ENCODE assay signal across 12 cellular contexts in the genomic region with DNA sequence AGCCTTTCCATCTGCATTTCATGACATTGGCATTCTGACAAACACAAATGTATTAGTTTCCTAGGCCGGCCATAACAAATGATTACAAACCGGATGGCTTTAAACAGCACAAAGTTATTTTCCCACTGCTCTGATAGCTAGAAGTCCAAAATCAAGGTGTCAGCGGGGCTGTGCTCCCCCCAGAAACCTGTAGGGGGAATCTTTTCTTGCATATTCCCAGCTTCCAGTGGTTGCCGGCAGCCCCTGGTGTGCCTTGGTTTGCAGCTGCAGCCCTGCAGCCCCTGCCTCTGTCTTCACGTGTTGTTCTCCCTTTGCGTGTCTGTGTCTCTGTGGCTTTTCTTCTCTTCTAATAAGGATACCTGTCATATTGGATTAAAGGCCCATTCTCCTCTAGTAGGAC.
DNase-seq lines count a peak whose midpoint lies in the region; FAIRE-seq and TF ChIP-seq lines count a peak whose summit lies in the region.
"Had no signal": no experiment of that assay in that cellular context is flagged by ENCODE, and none has a peak within 500 bp of the region (broad histone marks: within the 10 kb centered on the region; RNA-seq: fewer than 3 reads in every experiment).

No MANE protein-coding gene starts in this region.

- peak; percentile 50 for TF ChIP-seq CTCF in DOHH2 (IDR thresholded peaks at IDR 0.05; ENCODE audit: low read depth, low read length, poor library complexity, severe bottlenecking)
- TF ChIP-seq CTCF in astrocyte (IDR thresholded peaks at IDR 0.05; ENCODE audit: insufficient read depth, low read depth, low read length), result peak; percentile 43
- peak; percentile 34 for TF ChIP-seq CTCF in liver (IDR thresholded peaks at IDR 0.05; ENCODE audit: low read depth, low read length, missing input control)

- H4K20me1 ChIP-seq in DOHH2 (ENCODE audit: control insufficient read depth, insufficient read depth, low read depth, low read length) (no peaks in the 10 kb centered on the region), astrocyte (ENCODE audit: insufficient read depth, low read length) (no peaks in the 10 kb centered on the region)

- H2AFZ ChIP-seq in astrocyte (ENCODE audit: low read depth, low read length), result no peak overlapping the region

- peaks cover 6% of the 10 kb centered on the region for H3K36me3 ChIP-seq in DOHH2 (ENCODE audit: control insufficient read depth, low read length)
- no peaks in the 10 kb centered on the region for H3K36me3 ChIP-seq in astrocyte (ENCODE audit: insufficient read depth, low read length)
- no peaks in the 10 kb centered on the region for H3K36me3 ChIP-seq in liver (ENCODE audit: control insufficient read depth in 4 of 4, insufficient read depth in 3 of 4, low read depth in 1 of 4, low read length in 3 of 4)

- H3K4me3 ChIP-seq in DOHH2 (ENCODE audit: low read length), result no peak overlapping the region
- H3K4me3 ChIP-seq in astrocyte (ENCODE audit: insufficient read depth, low read depth, low read length), result no peak overlapping the region
- no peak overlapping the region for H3K4me3 ChIP-seq in liver (ENCODE audit: low read depth in 1 of 3, low read length in 3 of 3)

- peaks cover 14% of the 10 kb centered on the region for H3K79me2 ChIP-seq in DOHH2 (ENCODE audit: control insufficient read depth, low read length)
- no peaks in the 10 kb centered on the region for H3K79me2 ChIP-seq in astrocyte (ENCODE audit: insufficient read depth, low read length)

- H3K27me3 ChIP-seq in DOHH2 (ENCODE audit: control insufficient read depth, low read length) (no peaks in the 10 kb centered on the region), astrocyte (ENCODE audit: insufficient read depth, low read length) (no peaks in the 10 kb centered on the region), liver (ENCODE audit: control insufficient read depth in 4 of 4, insufficient read depth in 4 of 4, low read length in 3 of 4) (no peaks in the 10 kb centered on the region)

- H3K36me3 Mint-ChIP-seq in astrocyte (ENCODE audit: low read depth, unreplicated experiment), result no peaks in the 10 kb centered on the region
- peaks cover 8% of the 10 kb centered on the region for H3K36me3 Mint-ChIP-seq in activated CD4-positive, alpha-beta T cell treated with anti-CD3 and anti-CD28 coated beads, Interleukin-2, amount 10 ng/mL, durations not matched to agents 7 days and 5 days (ENCODE audit: low read depth)

- 75% methylated on average over 6 of the region's 6 CpGs for WGBS in liver

- CTCF ChIA-PET in activated CD4-positive, alpha-beta T cell treated with anti-CD3 and anti-CD28 coated beads, Interleukin-2, amount 10 ng/mL, durations not matched to agents 7 days and 5 days (lab: Charles Lee), result no interaction called here

- no peak overlapping the region for H3K9ac ChIP-seq in astrocyte (ENCODE audit: low read length)
- H3K9ac ChIP-seq in liver (ENCODE audit: low read depth in 1 of 2, low read length in 2 of 2), result no peak overlapping the region

- no peak for FAIRE-seq in astrocyte (lab: Jason Lieb, UNC)
- FAIRE-seq: GM18507 had no signal

- no peaks in the 10 kb centered on the region for H3K4me1 Mint-ChIP-seq in astrocyte (ENCODE audit: low read depth, unreplicated experiment)
- H3K4me1 Mint-ChIP-seq in activated CD4-positive, alpha-beta T cell treated with anti-CD3 and anti-CD28 coated beads, Interleukin-2, amount 10 ng/mL, durations not matched to agents 7 days and 5 days, result peaks cover 43% of the 10 kb centered on the region

- H3K27ac ChIP-seq in DOHH2 (ENCODE audit: low read depth, low read length) (no peak overlapping the region), astrocyte (ENCODE audit: low read depth, low read length) (no peak overlapping the region), liver (ENCODE audit: low read depth in 1 of 2, low read length in 2 of 2) (no peak overlapping the region)

- POLR2A ChIA-PET in activated CD4-positive, alpha-beta T cell treated with anti-CD3 and anti-CD28 coated beads, Interleukin-2, amount 10 ng/mL, durations not matched to agents 7 days and 5 days (lab: Charles Lee), result no interaction called here

- TF ChIP-seq RAD21 in liver (IDR thresholded peaks at IDR 0.05), result peak; percentile 48 to 69

- peaks cover 35% of the 10 kb centered on the region for H3F3A ChIP-seq in DOHH2 (ENCODE audit: control insufficient read depth, insufficient read depth)

- H3K9me3 Mint-ChIP-seq in astrocyte (ENCODE audit: unreplicated experiment), result no peaks in the 10 kb centered on the region
- no peaks in the 10 kb centered on the region for H3K9me3 Mint-ChIP-seq in activated CD4-positive, alpha-beta T cell treated with anti-CD3 and anti-CD28 coated beads, Interleukin-2, amount 10 ng/mL, durations not matched to agents 7 days and 5 days

- DNase-seq in HT-29 (ENCODE audit: low spot score), result peak; percentile 37
- no peak for DNase-seq in astrocyte (ENCODE audit: low read depth)
- DNase-seq in activated gamma-delta T cell treated with Interleukin-2 at 50 U/mL for 16 hours, result no peak
- DNase-seq in activated naive CD4-positive, alpha-beta T cell treated with Interleukin-2 at 50 U/mL for 16 hours, result no peak
- DNase-seq in DMS153 treated with DMSO at 0.1 percent for 48 hours (lab: John Stamatoyannopoulos, UW; ENCODE audit: unreplicated experiment), result no peak
- DNase-seq in activated CD4-positive, alpha-beta T cell treated with anti-CD3 and anti-CD28 coated beads, Interleukin-2, amount 10 ng/mL, durations not matched to agents 7 days and 5 days, result no peak
- DNase-seq: retina; stimulated activated naive CD4-positive, alpha-beta T cell treated with Interleukin-2 at 50 U/mL for 16 hours; T-helper 1 cell had no signal

- H3K9me3 ChIP-seq in DOHH2 (ENCODE audit: control insufficient read depth, insufficient read depth, low read length) (no peaks in the 10 kb centered on the region), astrocyte (ENCODE audit: insufficient read depth, low read depth, low read length) (no peaks in the 10 kb centered on the region), liver (ENCODE audit: control insufficient read depth in 4 of 4, low read length in 3 of 4) (no peaks in the 10 kb centered on the region)

- H3K27ac Mint-ChIP-seq in astrocyte (ENCODE audit: unreplicated experiment), result no peak overlapping the region
- no peak overlapping the region for H3K27ac Mint-ChIP-seq in activated CD4-positive, alpha-beta T cell treated with anti-CD3 and anti-CD28 coated beads, Interleukin-2, amount 10 ng/mL, durations not matched to agents 7 days and 5 days

- H3K4me1 ChIP-seq in DOHH2 (ENCODE audit: control insufficient read depth, low read length) (peaks cover 50% of the 10 kb centered on the region), astrocyte (ENCODE audit: insufficient read depth, low read length) (peaks cover under 1% of the 10 kb centered on the region), liver (ENCODE audit: control insufficient read depth in 4 of 4, insufficient read depth in 4 of 4, low read length in 3 of 4) (no peaks in the 10 kb centered on the region)

- H3K4me2 ChIP-seq in DOHH2 (ENCODE audit: low read length) (no peak overlapping the region), astrocyte (ENCODE audit: low read length) (no peak overlapping the region)

- no peaks in the 10 kb centered on the region for H3K27me3 Mint-ChIP-seq in astrocyte (ENCODE audit: low read depth, unreplicated experiment)
- H3K27me3 Mint-ChIP-seq in activated CD4-positive, alpha-beta T cell treated with anti-CD3 and anti-CD28 coated beads, Interleukin-2, amount 10 ng/mL, durations not matched to agents 7 days and 5 days, result no peaks in the 10 kb centered on the region

- H3K9me2 ChIP-seq in DOHH2 (replicated peaks; ENCODE audit: control insufficient read depth, low read length), result no peaks in the 10 kb centered on the region

- H3K4me3 Mint-ChIP-seq in astrocyte (ENCODE audit: unreplicated experiment), result no peak overlapping the region
- H3K4me3 Mint-ChIP-seq in activated CD4-positive, alpha-beta T cell treated with anti-CD3 and anti-CD28 coated beads, Interleukin-2, amount 10 ng/mL, durations not matched to agents 7 days and 5 days, result no peak overlapping the region

TF ChIP-seq in liver, 16 proteins besides CTCF, POLR2A, EP300 and RAD21 (continues in another document):
- TF ChIP-seq HNF4G (IDR thresholded peaks at IDR 0.05) (no peak), SP1 (IDR thresholded peaks at IDR 0.05) (no peak), EGR1 (IDR thresholded peaks at IDR 0.05; ENCODE audit: low read depth in 2 of 2) (no peak), MAX (IDR thresholded peaks at IDR 0.05) (no peak), NR2F2 (IDR thresholded peaks at IDR 0.05) (no peak), RXRA (IDR thresholded peaks at IDR 0.05) (no peak)
- TF ChIP-seq, protein P1, sequence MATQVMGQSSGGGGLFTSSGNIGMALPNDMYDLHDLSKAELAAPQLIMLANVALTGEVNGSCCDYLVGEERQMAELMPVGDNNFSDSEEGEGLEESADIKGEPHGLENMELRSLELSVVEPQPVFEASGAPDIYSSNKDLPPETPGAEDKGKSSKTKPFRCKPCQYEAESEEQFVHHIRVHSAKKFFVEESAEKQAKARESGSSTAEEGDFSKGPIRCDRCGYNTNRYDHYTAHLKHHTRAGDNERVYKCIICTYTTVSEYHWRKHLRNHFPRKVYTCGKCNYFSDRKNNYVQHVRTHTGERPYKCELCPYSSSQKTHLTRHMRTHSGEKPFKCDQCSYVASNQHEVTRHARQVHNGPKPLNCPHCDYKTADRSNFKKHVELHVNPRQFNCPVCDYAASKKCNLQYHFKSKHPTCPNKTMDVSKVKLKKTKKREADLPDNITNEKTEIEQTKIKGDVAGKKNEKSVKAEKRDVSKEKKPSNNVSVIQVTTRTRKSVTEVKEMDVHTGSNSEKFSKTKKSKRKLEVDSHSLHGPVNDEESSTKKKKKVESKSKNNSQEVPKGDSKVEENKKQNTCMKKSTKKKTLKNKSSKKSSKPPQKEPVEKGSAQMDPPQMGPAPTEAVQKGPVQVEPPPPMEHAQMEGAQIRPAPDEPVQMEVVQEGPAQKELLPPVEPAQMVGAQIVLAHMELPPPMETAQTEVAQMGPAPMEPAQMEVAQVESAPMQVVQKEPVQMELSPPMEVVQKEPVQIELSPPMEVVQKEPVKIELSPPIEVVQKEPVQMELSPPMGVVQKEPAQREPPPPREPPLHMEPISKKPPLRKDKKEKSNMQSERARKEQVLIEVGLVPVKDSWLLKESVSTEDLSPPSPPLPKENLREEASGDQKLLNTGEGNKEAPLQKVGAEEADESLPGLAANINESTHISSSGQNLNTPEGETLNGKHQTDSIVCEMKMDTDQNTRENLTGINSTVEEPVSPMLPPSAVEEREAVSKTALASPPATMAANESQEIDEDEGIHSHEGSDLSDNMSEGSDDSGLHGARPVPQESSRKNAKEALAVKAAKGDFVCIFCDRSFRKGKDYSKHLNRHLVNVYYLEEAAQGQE (IDR thresholded peaks at IDR 0.05), result no peak
- TF ChIP-seq, protein P2, sequence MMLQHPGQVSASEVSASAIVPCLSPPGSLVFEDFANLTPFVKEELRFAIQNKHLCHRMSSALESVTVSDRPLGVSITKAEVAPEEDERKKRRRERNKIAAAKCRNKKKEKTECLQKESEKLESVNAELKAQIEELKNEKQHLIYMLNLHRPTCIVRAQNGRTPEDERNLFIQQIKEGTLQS (IDR thresholded peaks at IDR 0.05), result no peak
